1 cellular context compared by ENCODE assay signal in the genomic region with DNA sequence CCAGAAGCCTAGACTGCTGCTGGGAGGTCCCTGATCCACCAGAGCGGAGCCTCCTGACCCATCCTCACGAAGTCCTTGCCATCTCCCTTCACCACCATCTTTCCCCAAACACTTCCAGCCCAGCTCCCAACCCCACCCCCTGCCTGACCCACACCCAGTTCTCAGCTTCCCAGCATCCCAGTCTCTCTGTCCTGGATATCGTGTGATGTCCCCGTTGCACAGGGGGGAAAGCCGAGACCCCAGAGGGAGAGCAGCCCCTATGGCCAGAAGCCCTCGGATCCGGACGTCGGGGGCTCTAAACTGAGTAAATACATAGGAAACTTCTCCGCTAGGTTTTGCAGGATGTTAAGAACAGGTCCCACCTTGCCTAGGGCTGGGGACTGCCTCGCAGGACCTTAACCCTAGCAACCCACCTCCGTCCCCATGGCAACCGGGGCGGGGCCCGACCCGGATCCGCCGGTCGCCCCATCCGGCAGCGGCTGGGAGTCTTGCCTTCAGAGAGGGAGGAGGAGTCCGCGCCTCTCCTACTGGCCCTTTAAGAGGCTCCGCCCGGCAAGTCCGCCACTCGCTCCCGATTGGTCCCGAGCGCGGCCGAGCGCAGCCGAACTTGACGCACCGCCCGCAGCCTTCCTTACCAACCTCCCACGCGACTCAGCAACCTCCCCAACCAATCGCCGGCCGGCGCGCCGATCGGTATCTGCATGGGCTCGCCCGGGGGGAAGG.
TF ChIP-seq lines count a peak whose summit lies in the region.

No MANE protein-coding gene starts in this region.

TF ChIP-seq in HepG2, 621 proteins besides CTCF, POLR2A, EP300 and RAD21 (continued from another document and continues in another):
- no peak for TF ChIP-seq DMTF1 (CRISPR knock-in tag; IDR thresholded peaks at IDR 0.05)
- 0 out of 2 replicates have a peak, but pooled peaks have one; percentile 18 for TF ChIP-seq HDAC1 (CRISPR knock-in tag; IDR thresholded peaks at IDR 0.05)
- TF ChIP-seq, protein P1, sequence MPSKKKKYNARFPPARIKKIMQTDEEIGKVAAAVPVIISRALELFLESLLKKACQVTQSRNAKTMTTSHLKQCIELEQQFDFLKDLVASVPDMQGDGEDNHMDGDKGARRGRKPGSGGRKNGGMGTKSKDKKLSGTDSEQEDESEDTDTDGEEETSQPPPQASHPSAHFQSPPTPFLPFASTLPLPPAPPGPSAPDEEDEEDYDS (CRISPR knock-in tag; IDR thresholded peaks at IDR 0.05): peak; percentile 35; the same call in 1 of the 2 replicates
- no peak for TF ChIP-seq FIP1L1 (IDR thresholded peaks at IDR 0.05; ENCODE audit: borderline replicate concordance, insufficient read depth, low read depth, low read length)
- TF ChIP-seq SP4 (CRISPR knock-in tag; IDR thresholded peaks at IDR 0.05): peak; percentile 96
- no peak for TF ChIP-seq SP140L (CRISPR knock-in tag; IDR thresholded peaks at IDR 0.05; ENCODE audit: borderline replicate concordance)
- no peak for TF ChIP-seq ZBTB43 (CRISPR knock-in tag; conservative IDR thresholded peaks at IDR 0.05)
- TF ChIP-seq TOPORS (CRISPR knock-in tag; IDR thresholded peaks at IDR 0.05): no peak
- TF ChIP-seq ETV5 (CRISPR knock-in tag; IDR thresholded peaks at IDR 0.05; ENCODE audit: borderline replicate concordance): peak; percentile 52; the same call in 1 of the 2 replicates
- TF ChIP-seq ZNF335 (CRISPR knock-in tag; IDR thresholded peaks at IDR 0.05): no peak
- peak; percentile 30 for TF ChIP-seq ZNF781 (CRISPR knock-in tag; IDR thresholded peaks at IDR 0.05; ENCODE audit: borderline replicate concordance, not compliant biosample characterization)
- no peak for TF ChIP-seq ZNF260 (CRISPR knock-in tag; IDR thresholded peaks at IDR 0.05; ENCODE audit: borderline replicate concordance, low read depth)
- peak; percentile 11; the same call in 1 of the 2 replicates for TF ChIP-seq HDAC2 (CRISPR knock-in tag; IDR thresholded peaks at IDR 0.05)
- peak; percentile 33; the same call in 1 of the 2 replicates for TF ChIP-seq PHF21A (CRISPR knock-in tag; IDR thresholded peaks at IDR 0.05)
- no peak for TF ChIP-seq ZSCAN9 (CRISPR knock-in tag; IDR thresholded peaks at IDR 0.05; ENCODE audit: borderline replicate concordance)
- TF ChIP-seq ZNF816 (CRISPR knock-in tag; IDR thresholded peaks at IDR 0.05; ENCODE audit: borderline replicate concordance): no peak
- 0 out of 2 replicates have a peak, but pooled peaks have one; percentile 60 for TF ChIP-seq ZNF263 (CRISPR knock-in tag; IDR thresholded peaks at IDR 0.05)
- TF ChIP-seq RFXAP (CRISPR knock-in tag; IDR thresholded peaks at IDR 0.05; ENCODE audit: borderline replicate concordance): 0 out of 2 replicates have a peak, but pooled peaks have one; percentile 63
- TF ChIP-seq, protein P2, sequence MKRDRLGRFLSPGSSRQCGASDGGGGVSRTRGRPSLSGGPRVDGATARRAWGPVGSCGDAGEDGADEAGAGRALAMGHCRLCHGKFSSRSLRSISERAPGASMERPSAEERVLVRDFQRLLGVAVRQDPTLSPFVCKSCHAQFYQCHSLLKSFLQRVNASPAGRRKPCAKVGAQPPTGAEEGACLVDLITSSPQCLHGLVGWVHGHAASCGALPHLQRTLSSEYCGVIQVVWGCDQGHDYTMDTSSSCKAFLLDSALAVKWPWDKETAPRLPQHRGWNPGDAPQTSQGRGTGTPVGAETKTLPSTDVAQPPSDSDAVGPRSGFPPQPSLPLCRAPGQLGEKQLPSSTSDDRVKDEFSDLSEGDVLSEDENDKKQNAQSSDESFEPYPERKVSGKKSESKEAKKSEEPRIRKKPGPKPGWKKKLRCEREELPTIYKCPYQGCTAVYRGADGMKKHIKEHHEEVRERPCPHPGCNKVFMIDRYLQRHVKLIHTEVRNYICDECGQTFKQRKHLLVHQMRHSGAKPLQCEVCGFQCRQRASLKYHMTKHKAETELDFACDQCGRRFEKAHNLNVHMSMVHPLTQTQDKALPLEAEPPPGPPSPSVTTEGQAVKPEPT (CRISPR knock-in tag; IDR thresholded peaks at IDR 0.05; ENCODE audit: low read depth): 0 out of 2 replicates have a peak, but pooled peaks have one; percentile 46
- peak; percentile 31; the same call in 1 of the 2 replicates for TF ChIP-seq SPEN (CRISPR knock-in tag; IDR thresholded peaks at IDR 0.05; ENCODE audit: low read depth)
- TF ChIP-seq GMEB1 (CRISPR knock-in tag; IDR thresholded peaks at IDR 0.05; ENCODE audit: borderline replicate concordance): peak; percentile 87
- TF ChIP-seq MTERF4 (CRISPR knock-in tag; IDR thresholded peaks at IDR 0.05): no peak
- no peak for TF ChIP-seq ZNF160 (CRISPR knock-in tag; IDR thresholded peaks at IDR 0.05)
- no peak for TF ChIP-seq HOXA7 (CRISPR knock-in tag; IDR thresholded peaks at IDR 0.05)
- no peak for TF ChIP-seq POGZ (CRISPR knock-in tag; IDR thresholded peaks at IDR 0.05)
- TF ChIP-seq, protein P3, sequence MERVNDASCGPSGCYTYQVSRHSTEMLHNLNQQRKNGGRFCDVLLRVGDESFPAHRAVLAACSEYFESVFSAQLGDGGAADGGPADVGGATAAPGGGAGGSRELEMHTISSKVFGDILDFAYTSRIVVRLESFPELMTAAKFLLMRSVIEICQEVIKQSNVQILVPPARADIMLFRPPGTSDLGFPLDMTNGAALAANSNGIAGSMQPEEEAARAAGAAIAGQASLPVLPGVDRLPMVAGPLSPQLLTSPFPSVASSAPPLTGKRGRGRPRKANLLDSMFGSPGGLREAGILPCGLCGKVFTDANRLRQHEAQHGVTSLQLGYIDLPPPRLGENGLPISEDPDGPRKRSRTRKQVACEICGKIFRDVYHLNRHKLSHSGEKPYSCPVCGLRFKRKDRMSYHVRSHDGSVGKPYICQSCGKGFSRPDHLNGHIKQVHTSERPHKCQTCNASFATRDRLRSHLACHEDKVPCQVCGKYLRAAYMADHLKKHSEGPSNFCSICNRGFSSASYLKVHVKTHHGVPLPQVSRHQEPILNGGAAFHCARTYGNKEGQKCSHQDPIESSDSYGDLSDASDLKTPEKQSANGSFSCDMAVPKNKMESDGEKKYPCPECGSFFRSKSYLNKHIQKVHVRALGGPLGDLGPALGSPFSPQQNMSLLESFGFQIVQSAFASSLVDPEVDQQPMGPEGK (CRISPR knock-in tag; IDR thresholded peaks at IDR 0.05): peak; percentile 60
- TF ChIP-seq FOXA1 (IDR thresholded peaks at IDR 0.05): no peak
- TF ChIP-seq FOXA1 (CRISPR knock-in tag; IDR thresholded peaks at IDR 0.05): no peak
- TF ChIP-seq, protein P4, sequence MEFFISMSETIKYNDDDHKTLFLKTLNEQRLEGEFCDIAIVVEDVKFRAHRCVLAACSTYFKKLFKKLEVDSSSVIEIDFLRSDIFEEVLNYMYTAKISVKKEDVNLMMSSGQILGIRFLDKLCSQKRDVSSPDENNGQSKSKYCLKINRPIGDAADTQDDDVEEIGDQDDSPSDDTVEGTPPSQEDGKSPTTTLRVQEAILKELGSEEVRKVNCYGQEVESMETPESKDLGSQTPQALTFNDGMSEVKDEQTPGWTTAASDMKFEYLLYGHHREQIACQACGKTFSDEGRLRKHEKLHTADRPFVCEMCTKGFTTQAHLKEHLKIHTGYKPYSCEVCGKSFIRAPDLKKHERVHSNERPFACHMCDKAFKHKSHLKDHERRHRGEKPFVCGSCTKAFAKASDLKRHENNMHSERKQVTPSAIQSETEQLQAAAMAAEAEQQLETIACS (CRISPR knock-in tag; IDR thresholded peaks at IDR 0.05): no peak
- TF ChIP-seq, protein P5, sequence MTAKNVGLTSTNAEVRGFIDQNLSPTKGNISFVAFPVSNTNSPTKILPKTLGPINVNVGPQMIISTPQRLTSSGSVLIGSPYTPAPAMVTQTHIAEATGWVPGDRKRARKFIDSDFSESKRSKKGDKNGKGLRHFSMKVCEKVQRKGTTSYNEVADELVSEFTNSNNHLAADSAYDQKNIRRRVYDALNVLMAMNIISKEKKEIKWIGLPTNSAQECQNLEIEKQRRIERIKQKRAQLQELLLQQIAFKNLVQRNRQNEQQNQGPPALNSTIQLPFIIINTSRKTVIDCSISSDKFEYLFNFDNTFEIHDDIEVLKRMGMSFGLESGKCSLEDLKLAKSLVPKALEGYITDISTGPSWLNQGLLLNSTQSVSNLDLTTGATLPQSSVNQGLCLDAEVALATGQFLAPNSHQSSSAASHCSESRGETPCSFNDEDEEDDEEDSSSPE (CRISPR knock-in tag; IDR thresholded peaks at IDR 0.05): peak; percentile 50; the same call in 1 of the 2 replicates
- 0 out of 2 replicates have a peak, but pooled peaks have one; percentile 8 for TF ChIP-seq ZNF350 (CRISPR knock-in tag; IDR thresholded peaks at IDR 0.05; ENCODE audit: borderline replicate concordance, low read depth)
- TF ChIP-seq CREM (IDR thresholded peaks at IDR 0.05): peak; percentile 51
- TF ChIP-seq CREM (CRISPR knock-in tag; IDR thresholded peaks at IDR 0.05): no peak
- TF ChIP-seq ZBTB25 (CRISPR knock-in tag; IDR thresholded peaks at IDR 0.05): peak; percentile 62; the same call in 1 of the 2 replicates
- TF ChIP-seq CHD4 (IDR thresholded peaks at IDR 0.05; ENCODE audit: borderline replicate concordance, low read length): no peak
- TF ChIP-seq PRPF4 (IDR thresholded peaks at IDR 0.05; ENCODE audit: low read depth, low read length, poor library complexity, severe bottlenecking): no peak
- no peak for TF ChIP-seq MED1 (CRISPR knock-in tag; IDR thresholded peaks at IDR 0.05)
- no peak for TF ChIP-seq DBP (CRISPR knock-in tag; IDR thresholded peaks at IDR 0.05; ENCODE audit: not compliant biosample characterization)
- TF ChIP-seq TAF1 (CRISPR knock-in tag; IDR thresholded peaks at IDR 0.05): 0 out of 2 replicates have a peak, but pooled peaks have one; percentile 18
- no peak for TF ChIP-seq TCF7L2 (IDR thresholded peaks at IDR 0.05; ENCODE audit: low read depth, low read length)
- TF ChIP-seq KAT8 (CRISPR knock-in tag; IDR thresholded peaks at IDR 0.05): peak; percentile 61
- peak; percentile 70 for TF ChIP-seq SAP130 (CRISPR knock-in tag; IDR thresholded peaks at IDR 0.05; ENCODE audit: low read depth)
- no peak for TF ChIP-seq ZNF124 (CRISPR knock-in tag; IDR thresholded peaks at IDR 0.05)
- TF ChIP-seq YEATS2 (CRISPR knock-in tag; IDR thresholded peaks at IDR 0.05; ENCODE audit: borderline replicate concordance): peak; percentile 84; the same call in 1 of the 2 replicates
- peak; percentile 64; the same call in 1 of the 2 replicates for TF ChIP-seq SP5 (CRISPR knock-in tag; IDR thresholded peaks at IDR 0.05; ENCODE audit: borderline replicate concordance, low read depth)
- no peak for TF ChIP-seq ZNF543 (CRISPR knock-in tag; IDR thresholded peaks at IDR 0.05)
- no peak for TF ChIP-seq ZNF317 (CRISPR knock-in tag; IDR thresholded peaks at IDR 0.05)
